ENCODE assay signal across 9 cellular contexts in genomic region chr16:11632455-11632921, GRCh38. TPM values are rescaled to one million over a fixed set of nuclear protein-coding genes. Genes with fewer than 3 reads are reported as not detected.
A peak's percentile ranks its signal among the peaks of the same experiment; 100 is the strongest.
DNase-seq lines count a peak whose midpoint lies in the region; ATAC-seq and TF ChIP-seq lines count a peak whose summit lies in the region.
"Had no signal": no experiment of that assay in that cellular context is flagged by ENCODE, and none has a peak within 500 bp of the region (broad histone marks: within the 10 kb centered on the region; RNA-seq: fewer than 3 reads in every experiment).

No MANE protein-coding gene starts in this region.

- peaks cover 0 to 1% (median 0%) of the 10 kb centered on the region in 7 donors for H3K9me3 Mint-ChIP-seq in CD4-positive, CD25-positive, alpha-beta regulatory T cell
- no peaks in the 10 kb centered on the region for H3K9me3 Mint-ChIP-seq in WTC11

- no peaks in the 10 kb centered on the region for H3K9me3 ChIP-seq in CD4-positive, CD25-positive, alpha-beta regulatory T cell (ENCODE audit: control insufficient read depth in 2 of 2, low read length in 2 of 2)
- no peaks in the 10 kb centered on the region for H3K9me3 ChIP-seq in right cardiac atrium (ENCODE audit: control insufficient read depth, low read length)

- no peak for ATAC-seq in CD4-positive, CD25-positive, alpha-beta regulatory T cell (ENCODE audit: low read depth in 2 of 2)
- ATAC-seq in right cardiac atrium, result peak; percentile 68 to 80
- ATAC-seq in HG02623 (IDR thresholded peaks at IDR 0.05; ENCODE audit: unreplicated experiment), result no peak
- no peak for ATAC-seq in WTC11

- H3K36me3 ChIP-seq in CD4-positive, CD25-positive, alpha-beta regulatory T cell (ENCODE audit: control insufficient read depth, insufficient read depth, low read length), result no peaks in the 10 kb centered on the region

- H3K27ac ChIP-seq in CD4-positive, CD25-positive, alpha-beta regulatory T cell (ENCODE audit: insufficient read depth, low read length, poor library complexity, severe bottlenecking), result no peak overlapping the region
- H3K27ac ChIP-seq in right cardiac atrium (ENCODE audit: low read length), result no peak overlapping the region

- in situ Hi-C loops in KBM-7 (cut with MboI; ENCODE audit: low pct_unique_long_range_greater_than_20kb, low sequenced_read_pairs), result no loop called here

- intact Hi-C loops in right cardiac atrium (cut with DNase I), result loop anchor here in 1 of 4 donors (10.0 kb wide), 1 partner anchor 668 kb away; no protein-coding TSS in a partner anchor

- DNase-seq in CD4-positive, CD25-positive, alpha-beta regulatory T cell, result no peak
- DNase-seq in amniotic stem cell (lab: John Stamatoyannopoulos, UW) (peak; percentile 79), right cardiac atrium (peak; percentile 65 to 87 (median 83)), retina (peak; percentile 53), KBM-7 (no peak), WTC11 (ENCODE audit: low spot score) (no peak), midbrain (lab: John Stamatoyannopoulos, UW) (no peak)
- DNase-seq: NCI-H748 treated with DMSO at 0.1 percent for 48 hours had no signal

- POLR2A ChIA-PET in WTC11 (lab: Charles Lee), result interaction anchor here (0.5 kb wide), 1 partner anchor 152 kb away, joined by 3 read pairs; no protein-coding TSS in a partner anchor

- H3K4me1 ChIP-seq in CD4-positive, CD25-positive, alpha-beta regulatory T cell (ENCODE audit: control insufficient read depth, insufficient read depth, low read length, poor library complexity, severe bottlenecking), result peaks cover 14% of the 10 kb centered on the region
- H3K4me1 ChIP-seq in right cardiac atrium (ENCODE audit: control insufficient read depth, insufficient read depth, low read length), result peaks cover 2% of the 10 kb centered on the region

- H3K36me3 Mint-ChIP-seq in CD4-positive, CD25-positive, alpha-beta regulatory T cell, result no peaks in the 10 kb centered on the region
- no peaks in the 10 kb centered on the region for H3K36me3 Mint-ChIP-seq in WTC11

- H3K27me3 ChIP-seq in CD4-positive, CD25-positive, alpha-beta regulatory T cell (ENCODE audit: control insufficient read depth, insufficient read depth, low read length), result no peaks in the 10 kb centered on the region
- no peaks in the 10 kb centered on the region for H3K27me3 ChIP-seq in right cardiac atrium (ENCODE audit: control insufficient read depth, insufficient read depth)

- WGBS in right cardiac atrium, result 32% methylated on average over 14 of the region's 14 CpGs

- peak overlapping the region in 2 of 3 donors; percentile 58 to 96 for H3K27ac Mint-ChIP-seq in CD4-positive, CD25-positive, alpha-beta regulatory T cell
- no peak overlapping the region for H3K27ac Mint-ChIP-seq in WTC11

- H3K27me3 Mint-ChIP-seq in CD4-positive, CD25-positive, alpha-beta regulatory T cell, result no peaks in the 10 kb centered on the region
- H3K27me3 Mint-ChIP-seq in WTC11 (ENCODE audit: low read depth), result peaks cover 11% of the 10 kb centered on the region

- peaks cover 0 to 48% (median 19%) of the 10 kb centered on the region in 4 donors for H3K4me1 Mint-ChIP-seq in CD4-positive, CD25-positive, alpha-beta regulatory T cell
- peaks cover 20% of the 10 kb centered on the region for H3K4me1 Mint-ChIP-seq in WTC11

- H3K4me3 Mint-ChIP-seq in CD4-positive, CD25-positive, alpha-beta regulatory T cell, result no peak overlapping the region
- no peak overlapping the region for H3K4me3 Mint-ChIP-seq in WTC11

- no peak for TF ChIP-seq CTCF in WTC11 (IDR thresholded peaks at IDR 0.05)

- CTCF ChIA-PET in WTC11 (lab: Charles Lee), result interaction anchor here (1.9 kb wide), 1 partner anchor 100 kb away, joined by 5 read pairs; no protein-coding TSS in a partner anchor

- no peak overlapping the region for H3K4me3 ChIP-seq in CD4-positive, CD25-positive, alpha-beta regulatory T cell (ENCODE audit: low read depth, low read length)
- H3K4me3 ChIP-seq in right cardiac atrium (ENCODE audit: low read length), result no peak overlapping the region

TF ChIP-seq in WTC11, 78 proteins besides CTCF, POLR2A, EP300 and RAD21 (continues in another document):
- no peak for TF ChIP-seq NR2C2 (CRISPR knock-in tag; IDR thresholded peaks at IDR 0.05)
- TF ChIP-seq CBFB (CRISPR knock-in tag; IDR thresholded peaks at IDR 0.05; ENCODE audit: low read depth), result no peak
- no peak for TF ChIP-seq TP53 (CRISPR knock-in tag; IDR thresholded peaks at IDR 0.05)
- TF ChIP-seq SP1 (CRISPR knock-in tag; conservative IDR thresholded peaks at IDR 0.05), result no peak
- TF ChIP-seq ZNF219 (CRISPR knock-in tag; IDR thresholded peaks at IDR 0.05; ENCODE audit: borderline replicate concordance), result no peak
- TF ChIP-seq ZNF263 (CRISPR knock-in tag; IDR thresholded peaks at IDR 0.05; ENCODE audit: low read depth), result no peak
- no peak for TF ChIP-seq ZNF425 (CRISPR knock-in tag; conservative IDR thresholded peaks at IDR 0.05)
- TF ChIP-seq MAX (CRISPR knock-in tag; IDR thresholded peaks at IDR 0.05), result no peak
- TF ChIP-seq, protein P1, sequence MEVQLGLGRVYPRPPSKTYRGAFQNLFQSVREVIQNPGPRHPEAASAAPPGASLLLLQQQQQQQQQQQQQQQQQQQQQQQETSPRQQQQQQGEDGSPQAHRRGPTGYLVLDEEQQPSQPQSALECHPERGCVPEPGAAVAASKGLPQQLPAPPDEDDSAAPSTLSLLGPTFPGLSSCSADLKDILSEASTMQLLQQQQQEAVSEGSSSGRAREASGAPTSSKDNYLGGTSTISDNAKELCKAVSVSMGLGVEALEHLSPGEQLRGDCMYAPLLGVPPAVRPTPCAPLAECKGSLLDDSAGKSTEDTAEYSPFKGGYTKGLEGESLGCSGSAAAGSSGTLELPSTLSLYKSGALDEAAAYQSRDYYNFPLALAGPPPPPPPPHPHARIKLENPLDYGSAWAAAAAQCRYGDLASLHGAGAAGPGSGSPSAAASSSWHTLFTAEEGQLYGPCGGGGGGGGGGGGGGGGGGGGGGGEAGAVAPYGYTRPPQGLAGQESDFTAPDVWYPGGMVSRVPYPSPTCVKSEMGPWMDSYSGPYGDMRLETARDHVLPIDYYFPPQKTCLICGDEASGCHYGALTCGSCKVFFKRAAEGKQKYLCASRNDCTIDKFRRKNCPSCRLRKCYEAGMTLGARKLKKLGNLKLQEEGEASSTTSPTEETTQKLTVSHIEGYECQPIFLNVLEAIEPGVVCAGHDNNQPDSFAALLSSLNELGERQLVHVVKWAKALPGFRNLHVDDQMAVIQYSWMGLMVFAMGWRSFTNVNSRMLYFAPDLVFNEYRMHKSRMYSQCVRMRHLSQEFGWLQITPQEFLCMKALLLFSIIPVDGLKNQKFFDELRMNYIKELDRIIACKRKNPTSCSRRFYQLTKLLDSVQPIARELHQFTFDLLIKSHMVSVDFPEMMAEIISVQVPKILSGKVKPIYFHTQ (CRISPR knock-in tag; IDR thresholded peaks at IDR 0.05), result no peak
- no peak for TF ChIP-seq ATF1 (CRISPR knock-in tag; IDR thresholded peaks at IDR 0.05)
- TF ChIP-seq, protein P2, sequence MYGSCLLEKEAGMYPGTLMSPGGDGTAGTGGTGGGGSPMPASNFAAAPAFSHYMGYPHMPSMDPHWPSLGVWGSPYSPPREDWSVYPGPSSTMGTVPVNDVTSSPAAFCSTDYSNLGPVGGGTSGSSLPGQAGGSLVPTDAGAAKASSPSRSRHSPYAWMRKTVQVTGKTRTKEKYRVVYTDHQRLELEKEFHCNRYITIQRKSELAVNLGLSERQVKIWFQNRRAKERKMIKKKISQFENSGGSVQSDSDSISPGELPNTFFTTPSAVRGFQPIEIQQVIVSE (CRISPR knock-in tag; IDR thresholded peaks at IDR 0.05; ENCODE audit: borderline replicate concordance), result no peak
- TF ChIP-seq, protein P3, sequence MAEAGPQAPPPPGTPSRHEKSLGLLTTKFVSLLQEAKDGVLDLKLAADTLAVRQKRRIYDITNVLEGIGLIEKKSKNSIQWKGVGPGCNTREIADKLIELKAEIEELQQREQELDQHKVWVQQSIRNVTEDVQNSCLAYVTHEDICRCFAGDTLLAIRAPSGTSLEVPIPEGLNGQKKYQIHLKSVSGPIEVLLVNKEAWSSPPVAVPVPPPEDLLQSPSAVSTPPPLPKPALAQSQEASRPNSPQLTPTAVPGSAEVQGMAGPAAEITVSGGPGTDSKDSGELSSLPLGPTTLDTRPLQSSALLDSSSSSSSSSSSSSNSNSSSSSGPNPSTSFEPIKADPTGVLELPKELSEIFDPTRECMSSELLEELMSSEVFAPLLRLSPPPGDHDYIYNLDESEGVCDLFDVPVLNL (CRISPR knock-in tag; IDR thresholded peaks at IDR 0.05; ENCODE audit: borderline replicate concordance, low read depth), result no peak
- TF ChIP-seq RELA (CRISPR knock-in tag; IDR thresholded peaks at IDR 0.05; ENCODE audit: borderline replicate concordance), result no peak

RNA-seq across cellular contexts. Expression of gene SNN, which starts 35.8 kb away (rescaled TPM):
- total RNA-seq in CD4-positive, CD25-positive, alpha-beta regulatory T cell, result 27.5 TPM
- polyA plus RNA-seq in CD4-positive, CD25-positive, alpha-beta regulatory T cell, result 10 to 100 TPM; 14.5 to 31.2 (median 23.8) TPM
- total RNA-seq in right cardiac atrium, result 10 to 100 TPM; 24.8 to 33.3 (median 26.1) TPM
- 24.4 TPM for polyA plus RNA-seq in right cardiac atrium
- total RNA-seq in WTC11 (2021), result 54.2 to 65.2 TPM (median 56.2 TPM) in 3 replicates

RNA-seq across cellular contexts. Expression of gene LITAF, which starts 45.8 kb away (rescaled TPM):
- 281 TPM for total RNA-seq in CD4-positive, CD25-positive, alpha-beta regulatory T cell
- polyA plus RNA-seq in CD4-positive, CD25-positive, alpha-beta regulatory T cell, result 100 to 1,000 TPM; 628 to 696 (median 645) TPM
- 10 to 100 TPM; 54.0 to 76.5 (median 65.3) TPM for total RNA-seq in right cardiac atrium
- 25.7 TPM for polyA plus RNA-seq in right cardiac atrium
- total RNA-seq in WTC11 (2021), result 72.4 to 77.7 TPM (median 73.0 TPM) in 3 replicates

Comparison
In these comparisons a context has a peak if more than half of its experiments do, and no peak if none do; other contexts are left out.
1. ATAC-seq: peak in right cardiac atrium (2 of 2); none in CD4-positive, CD25-positive, alpha-beta regulatory T cell (0 of 2), HG02623 (single experiment) and WTC11 (single experiment).
2. DNase-seq: peak in amniotic stem cell (single experiment), right cardiac atrium (3 of 3) and retina (single experiment); none in CD4-positive, CD25-positive, alpha-beta regulatory T cell (0 of 3), KBM-7 (single experiment), WTC11 (single experiment) and midbrain (single experiment).